In genomic region chr19:16073481-16073880, GRCh38 we compare ENCODE assay signal across 13 cellular contexts. TPM values are rescaled to one million over a fixed set of nuclear protein-coding genes. Genes with fewer than 3 reads are reported as not detected.
A peak's percentile ranks its signal among the peaks of the same experiment; 100 is the strongest.
DNase-seq lines count a peak whose midpoint lies in the region; ATAC-seq, FAIRE-seq and TF ChIP-seq lines count a peak whose summit lies in the region.
"Had no signal": no experiment of that assay in that cellular context is flagged by ENCODE, and none has a peak within 500 bp of the region (broad histone marks: within the 10 kb centered on the region; RNA-seq: fewer than 3 reads in every experiment).

No MANE protein-coding gene starts in this region.

- no peak for TF ChIP-seq CTCF in vagina (IDR thresholded peaks at IDR 0.05)

- no peak for FAIRE-seq in frontal cortex (lab: Jason Lieb, UNC)

- H3K9me3 Mint-ChIP-seq in activated naive CD8-positive, alpha-beta T cell treated with anti-CD3 and anti-CD28 coated beads, Interleukin-2, amount 50 U/mL, for 24 hours = no peaks in the 10 kb centered on the region
- no peaks in the 10 kb centered on the region for H3K9me3 Mint-ChIP-seq in naive thymus-derived CD8-positive, alpha-beta T cell

- no peaks in the 10 kb centered on the region for H3K36me3 ChIP-seq in vagina

- H3K4me1 ChIP-seq in vagina = peaks cover 53% of the 10 kb centered on the region

- H3K4me1 Mint-ChIP-seq in activated naive CD8-positive, alpha-beta T cell treated with anti-CD3 and anti-CD28 coated beads, Interleukin-2, amount 50 U/mL, for 24 hours = peaks cover 46% of the 10 kb centered on the region
- peaks cover 27 to 50% (median 43%) of the 10 kb centered on the region in 4 donors for H3K4me1 Mint-ChIP-seq in naive thymus-derived CD8-positive, alpha-beta T cell

- H3K4me3 ChIP-seq in vagina = no peak overlapping the region

- POLR2A ChIA-PET in naive thymus-derived CD8-positive, alpha-beta T cell (lab: Charles Lee) = interaction anchor here (0.7 to 5.6 kb wide), 8 partner anchors 12 to 310 kb away, joined by 3 to 61 read pairs (median 6); no protein-coding TSS in a partner anchor

- H3K27me3 ChIP-seq in vagina = no peaks in the 10 kb centered on the region

- intact Hi-C loops in cardiac septum (cut with DNase I) = no loop called here
- intact Hi-C loops in left ventricle myocardium superior (cut with micrococcal nuclease) = no loop called here
- intact Hi-C loops in vagina (cut with DNase I) = loop anchor here (5.0 kb wide), 1 partner anchor 39 kb away; the partner anchor contains the start of gene RAB8A

- TF ChIP-seq POLR2A in vagina (IDR thresholded peaks at IDR 0.05) = no peak

- H3K9me3 ChIP-seq in vagina = no peaks in the 10 kb centered on the region

- ATAC-seq in left ventricle myocardium superior (no peak), GM18502 (IDR thresholded peaks at IDR 0.05; ENCODE audit: poor library complexity, unreplicated experiment) (no peak)
- ATAC-seq in activated naive CD8-positive, alpha-beta T cell treated with anti-CD3 and anti-CD28 coated beads, Interleukin-2, amount 50 U/mL, for 24 hours = no peak
- ATAC-seq in naive thymus-derived CD8-positive, alpha-beta T cell = no peak

- H3K27me3 Mint-ChIP-seq in activated naive CD8-positive, alpha-beta T cell treated with anti-CD3 and anti-CD28 coated beads, Interleukin-2, amount 50 U/mL, for 24 hours = no peaks in the 10 kb centered on the region
- H3K27me3 Mint-ChIP-seq in naive thymus-derived CD8-positive, alpha-beta T cell = no peaks in the 10 kb centered on the region

- peak overlapping the region; percentile 14 for H3K27ac Mint-ChIP-seq in activated naive CD8-positive, alpha-beta T cell treated with anti-CD3 and anti-CD28 coated beads, Interleukin-2, amount 50 U/mL, for 24 hours
- H3K27ac Mint-ChIP-seq in naive thymus-derived CD8-positive, alpha-beta T cell = peak overlapping the region; percentile 85 to 97 (median 94)

- peak overlapping the region; percentile 89 for H3K27ac ChIP-seq in vagina
- H3K27ac ChIP-seq: C4-2B had no signal

- DNase-seq in cardiac septum (ENCODE audit: low spot score) = peak; percentile 20
- DNase-seq in left ventricle myocardium superior = no peak
- no peak for DNase-seq in activated naive CD8-positive, alpha-beta T cell treated with anti-CD3 and anti-CD28 coated beads, Interleukin-2, amount 50 U/mL, for 24 hours
- DNase-seq in naive thymus-derived CD8-positive, alpha-beta T cell = no peak
- no peak for DNase-seq in vagina (ENCODE audit: extremely low spot score in 2 of 2)
- no peak for DNase-seq in SHP77 (lab: John Stamatoyannopoulos, UW)
- no peak for DNase-seq in frontal cortex (ENCODE audit: low spot score in 2 of 2)
- DNase-seq: cerebellar nuclear complex, GF-D8, NCI-H2081, T-helper 9 cell had no signal

- H3K4me3 Mint-ChIP-seq in activated naive CD8-positive, alpha-beta T cell treated with anti-CD3 and anti-CD28 coated beads, Interleukin-2, amount 50 U/mL, for 24 hours = no peak overlapping the region
- peak overlapping the region in 7 of 10 donors; percentile 53 to 88 (median 81) for H3K4me3 Mint-ChIP-seq in naive thymus-derived CD8-positive, alpha-beta T cell

- peaks cover 11% of the 10 kb centered on the region for H3K36me3 Mint-ChIP-seq in activated naive CD8-positive, alpha-beta T cell treated with anti-CD3 and anti-CD28 coated beads, Interleukin-2, amount 50 U/mL, for 24 hours (ENCODE audit: low read depth)
- H3K36me3 Mint-ChIP-seq in naive thymus-derived CD8-positive, alpha-beta T cell = no peaks in the 10 kb centered on the region

RNA-seq across cellular contexts. Expression of gene TPM4, which starts 2.8 kb away (rescaled TPM):
- total RNA-seq in cardiac septum (95.4 TPM), left ventricle myocardium superior (72.6 TPM), vagina (409 TPM), frontal cortex (86.0 TPM)
- 10 to 100 TPM; 57.8 to 60.4 TPM for total RNA-seq in naive thymus-derived CD8-positive, alpha-beta T cell
- 10 to 100 TPM; 27.4 to 30.8 (median 29.3) TPM for polyA plus RNA-seq in naive thymus-derived CD8-positive, alpha-beta T cell

RNA-seq across cellular contexts. Expression of gene RAB8A, which starts 38.2 kb away (rescaled TPM):
- total RNA-seq in cardiac septum = 17.8 TPM
- total RNA-seq in left ventricle myocardium superior = 16.4 TPM
- total RNA-seq in naive thymus-derived CD8-positive, alpha-beta T cell = 10 to 100 TPM; 66.5 to 88.3 TPM
- 10 to 100 TPM; 65.6 to 69.8 (median 66.1) TPM for polyA plus RNA-seq in naive thymus-derived CD8-positive, alpha-beta T cell
- total RNA-seq in vagina = 30.4 TPM
- 45.2 TPM for total RNA-seq in frontal cortex
